Comparison of ENCODE assay signal across 24 cellular contexts in the genomic region with DNA sequence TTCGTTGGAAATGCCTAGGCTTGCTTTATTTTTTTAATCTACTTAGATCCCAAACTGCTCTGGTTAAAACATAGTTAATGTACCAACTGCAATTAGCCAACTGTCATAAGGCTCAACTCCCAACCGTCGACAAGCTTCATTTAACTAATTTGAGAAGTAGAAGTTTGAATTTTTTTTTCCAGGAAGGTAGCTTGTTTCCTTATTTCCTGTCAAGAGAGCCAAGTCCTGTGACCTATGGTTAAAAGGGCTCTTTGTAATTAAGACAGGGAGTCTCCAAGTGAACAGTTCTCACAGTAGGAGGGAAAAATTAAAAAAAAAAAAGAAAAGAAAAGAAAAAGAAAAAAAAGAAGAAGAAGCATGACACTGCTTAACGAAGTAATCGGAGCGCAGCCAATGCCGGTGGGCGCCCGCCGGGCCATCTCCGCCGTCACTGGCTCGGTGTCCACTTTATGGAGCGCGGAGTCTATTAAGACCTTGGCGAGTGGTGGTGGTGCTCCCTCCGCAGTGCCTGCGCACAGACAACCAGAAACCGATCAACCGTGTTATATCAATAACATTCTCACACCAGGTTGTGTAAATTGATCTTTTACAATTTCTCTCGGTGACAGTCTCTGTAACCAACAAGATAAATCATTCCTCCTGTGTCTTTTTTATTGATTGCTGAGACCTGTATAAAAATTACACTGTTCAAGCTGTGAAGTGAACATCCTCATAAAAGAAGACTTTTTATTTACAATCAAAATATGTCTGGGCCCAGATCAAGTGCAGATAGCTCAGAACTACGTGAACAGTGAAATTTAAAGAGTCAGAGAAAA.
A peak's percentile ranks its signal among the peaks of the same experiment; 100 is the strongest.
DNase-seq lines count a peak whose midpoint lies in the region.
"Had no signal": no experiment of that assay in that cellular context is flagged by ENCODE, and none has a peak within 500 bp of the region (broad histone marks: within the 10 kb centered on the region; RNA-seq: fewer than 3 reads in every experiment).

No MANE protein-coding gene starts in this region.

- H3K4me3 Mint-ChIP-seq in activated T-cell treated with anti-CD3 and anti-CD28 coated beads, Interleukin-2, amount 50 U/mL, for 24 hours = no peak overlapping the region
- H3K4me3 Mint-ChIP-seq: activated CD4-positive, alpha-beta T cell treated with anti-CD3 and anti-CD28 coated beads, Interleukin-2, amount 10 ng/mL, durations not matched to agents 7 days and 5 days; activated naive CD8-positive, alpha-beta T cell treated with anti-CD3 and anti-CD28 coated beads, Interleukin-2, amount 10 ng/mL, durations not matched to agents 7 days and 5 days; B cell; effector memory CD8-positive, alpha-beta T cell; T-cell had no signal

- H3K27ac ChIP-seq in HUES48 (ENCODE audit: low read depth, low read length) = no peak overlapping the region
- H3K27ac ChIP-seq: 22Rv1, KMS-11, pancreas had no signal

- H3K4me1 Mint-ChIP-seq in activated T-cell treated with anti-CD3 and anti-CD28 coated beads, Interleukin-2, amount 50 U/mL, for 24 hours (ENCODE audit: low read depth) = peaks cover 6% of the 10 kb centered on the region

- H3K4me3 ChIP-seq in HUES48 (ENCODE audit: low read depth, low read length) = peak overlapping the region; percentile 42
- H3K4me3 ChIP-seq: pancreas had no signal

- H3K36me3 Mint-ChIP-seq in activated T-cell treated with anti-CD3 and anti-CD28 coated beads, Interleukin-2, amount 50 U/mL, for 24 hours (ENCODE audit: low read depth) = no peaks in the 10 kb centered on the region
- H3K36me3 Mint-ChIP-seq: activated naive CD8-positive, alpha-beta T cell treated with anti-CD3 and anti-CD28 coated beads, Interleukin-2, amount 10 ng/mL, durations not matched to agents 7 days and 5 days; T-cell had no signal

- H3K4me1 ChIP-seq in HUES48 (ENCODE audit: control insufficient read depth, insufficient read depth, low read length) = peaks cover 41% of the 10 kb centered on the region
- H3K4me1 ChIP-seq: pancreas had no signal

- H3K9ac ChIP-seq in HUES48 (ENCODE audit: low read depth, low read length) = no peak overlapping the region
- H3K9ac ChIP-seq: KMS-11 had no signal

- H3K36me3 ChIP-seq in HUES48 (ENCODE audit: control insufficient read depth, insufficient read depth, low read length) = no peaks in the 10 kb centered on the region
- H3K36me3 ChIP-seq: pancreas had no signal

- peaks cover 53% of the 10 kb centered on the region for H3K27me3 Mint-ChIP-seq in activated T-cell treated with anti-CD3 and anti-CD28 coated beads, Interleukin-2, amount 50 U/mL, for 24 hours

- H3K9me3 Mint-ChIP-seq in activated T-cell treated with anti-CD3 and anti-CD28 coated beads, Interleukin-2, amount 50 U/mL, for 24 hours = no peaks in the 10 kb centered on the region
- H3K9me3 Mint-ChIP-seq: activated CD4-positive, alpha-beta T cell treated with anti-CD3 and anti-CD28 coated beads, Interleukin-2, amount 10 ng/mL, durations not matched to agents 7 days and 5 days; activated naive CD8-positive, alpha-beta T cell treated with anti-CD3 and anti-CD28 coated beads, Interleukin-2, amount 10 ng/mL, durations not matched to agents 7 days and 5 days; activated T-helper 2 cell treated with anti-CD3 and anti-CD28 coated beads, Interferon-gamma antibody, Interleukin-2, Interleukin-4, amounts not matched to agents 10 μg/mL and 5 μg/mL and 100 μg/mL, durations not matched to agents 14 hours and 24 hours and 36 hours; T-cell had no signal

- DNase-seq in NOMO-1 treated with DMSO at 0.1 percent for 48 hours (lab: John Stamatoyannopoulos, UW; ENCODE audit: unreplicated experiment) = peak; percentile 14
- no peak for DNase-seq in NOMO-1 (lab: John Stamatoyannopoulos, UW; ENCODE audit: unreplicated experiment in 2 of 2)
- DNase-seq in foreskin melanocyte = peak; percentile 66
- DNase-seq in retina = peak; percentile 64
- DNase-seq in activated T-cell treated with anti-CD3 and anti-CD28 coated beads, Interleukin-2, amount 50 U/mL, for 24 hours = no peak
- no peak for DNase-seq in iPS-NIHi11 (ENCODE audit: low spot score)
- no peak for DNase-seq in activated CD4-positive, CD25-positive, alpha-beta regulatory T cell treated with anti-CD3 and anti-CD28 coated beads, Interleukin-2, amount 50 U/mL, for 72 hours
- DNase-seq: activated CD4-positive, alpha-beta T cell treated with anti-CD3 and anti-CD28 coated beads, Interleukin-2, amount 10 ng/mL, durations not matched to agents 7 days and 5 days; activated naive CD8-positive, alpha-beta T cell treated with anti-CD3 and anti-CD28 coated beads, Interleukin-2, amount 10 ng/mL, durations not matched to agents 7 days and 5 days; effector memory CD8-positive, alpha-beta T cell; mammary epithelial cell; NCI-H187 treated with DMSO at 0.1 percent for 48 hours; NCI-H2227 treated with DMSO at 0.1 percent for 48 hours; NCI-H82; pancreas; SIG-M5; stimulated activated naive CD4-positive, alpha-beta T cell treated with Interleukin-2 at 50 U/mL for 16 hours; T-cell; trophoblast cell had no signal

- no peaks in the 10 kb centered on the region for H3K9me3 ChIP-seq in HUES48 (ENCODE audit: control insufficient read depth, insufficient read depth, low read length)
- H3K9me3 ChIP-seq: pancreas had no signal

- peaks cover 43% of the 10 kb centered on the region for H3K27me3 ChIP-seq in HUES48 (ENCODE audit: control insufficient read depth, insufficient read depth, low read length)

- no peak overlapping the region for H3K27ac Mint-ChIP-seq in activated T-cell treated with anti-CD3 and anti-CD28 coated beads, Interleukin-2, amount 50 U/mL, for 24 hours
- H3K27ac Mint-ChIP-seq: activated CD4-positive, alpha-beta T cell treated with anti-CD3 and anti-CD28 coated beads, Interleukin-2, amount 10 ng/mL, durations not matched to agents 7 days and 5 days; activated naive CD8-positive, alpha-beta T cell treated with anti-CD3 and anti-CD28 coated beads, Interleukin-2, amount 10 ng/mL, durations not matched to agents 7 days and 5 days; activated T-helper 2 cell treated with anti-CD3 and anti-CD28 coated beads, Interferon-gamma antibody, Interleukin-2, Interleukin-4, amounts not matched to agents 10 μg/mL and 5 μg/mL and 100 μg/mL, durations not matched to agents 14 hours and 24 hours and 36 hours; B cell; effector memory CD8-positive, alpha-beta T cell; T-cell had no signal

Comparison
In these comparisons a context has a peak if more than half of its experiments do, and no peak if none do; other contexts are left out.
1. DNase-seq: peak in NOMO-1 treated with DMSO at 0.1 percent for 48 hours (single experiment), foreskin melanocyte (single experiment) and retina (single experiment); none in NOMO-1 (0 of 2), activated T-cell treated with anti-CD3 and anti-CD28 coated beads, Interleukin-2, amount 50 U/mL, for 24 hours (single experiment), iPS-NIHi11 (single experiment) and activated CD4-positive, CD25-positive, alpha-beta regulatory T cell treated with anti-CD3 and anti-CD28 coated beads, Interleukin-2, amount 50 U/mL, for 72 hours (single experiment).